In genomic region chr5:138565100-138565821, GRCh38 we compare ENCODE assay signal across 15 cellular contexts. TPM values are rescaled to one million over a fixed set of nuclear protein-coding genes. Genes with fewer than 3 reads are reported as not detected.
DNase-seq lines count a peak whose midpoint lies in the region; ATAC-seq and TF ChIP-seq lines count a peak whose summit lies in the region.
"Had no signal": no experiment of that assay in that cellular context is flagged by ENCODE, and none has a peak within 500 bp of the region (broad histone marks: within the 10 kb centered on the region; RNA-seq: fewer than 3 reads in every experiment).

No MANE protein-coding gene starts in this region.

- peaks cover 0 to 88% of the 10 kb centered on the region in 2 donors for H3K36me3 ChIP-seq in adrenal gland (replicated peaks in 1 of 2)

- DNase-seq in CD4-positive, alpha-beta T cell: no peak
- DNase-seq in GM19238 (ENCODE audit: insufficient read length, low spot score): peak; percentile 5
- no peak for DNase-seq in T-helper 2 cell treated with Interferon-gamma antibody and Interleukin-4, amounts not matched to agents 5 μg/mL and 100 μg/mL, for 36 hours (ENCODE audit: low spot score)
- DNase-seq in effector memory CD8-positive, alpha-beta T cell: peak; percentile 58 to 61 (median 59)
- no peak for DNase-seq in dedifferentiated amniotic fluid mesenchymal stem cell (ENCODE audit: extremely low spot score)
- no peak for DNase-seq in pons (ENCODE audit: low spot score)
- no peak for DNase-seq in adrenal gland
- DNase-seq: AML-193, KBM-7, kidney glomerular epithelial cell, NCI-H1105 treated with DMSO at 0.1 percent for 48 hours had no signal

- H3K4me3 ChIP-seq in adrenal gland: no peak overlapping the region
- H3K4me3 ChIP-seq: HAP-1 had no signal

- peaks cover 0 to 35% of the 10 kb centered on the region in 2 donors for H3K4me1 ChIP-seq in adrenal gland (replicated peaks in 1 of 2)
- H3K4me1 ChIP-seq: HAP-1 had no signal

- 79 to 86% (median 82%) methylated on average over 7 of the region's 7 CpGs for WGBS in adrenal gland, 4 donors

- H3K9me3 Mint-ChIP-seq in CD4-positive, alpha-beta T cell: no peaks in the 10 kb centered on the region
- H3K9me3 Mint-ChIP-seq in T-helper 2 cell treated with Interferon-gamma antibody and Interleukin-4, amounts not matched to agents 5 μg/mL and 100 μg/mL, for 36 hours: no peaks in the 10 kb centered on the region
- no peaks in the 10 kb centered on the region for H3K9me3 Mint-ChIP-seq in effector memory CD8-positive, alpha-beta T cell
- H3K9me3 Mint-ChIP-seq: dendritic cell treated with granulocyte-macrophage colony-stimulating factor and Interleukin-4, amounts not matched to agents 40 ng/mL and 50 ng/mL, for 4 days had no signal

- H3K27me3 Mint-ChIP-seq in CD4-positive, alpha-beta T cell: no peaks in the 10 kb centered on the region
- no peaks in the 10 kb centered on the region for H3K27me3 Mint-ChIP-seq in T-helper 2 cell treated with Interferon-gamma antibody and Interleukin-4, amounts not matched to agents 5 μg/mL and 100 μg/mL, for 36 hours (ENCODE audit: low read depth)
- no peaks in the 10 kb centered on the region for H3K27me3 Mint-ChIP-seq in effector memory CD8-positive, alpha-beta T cell
- H3K27me3 Mint-ChIP-seq: dendritic cell treated with granulocyte-macrophage colony-stimulating factor and Interleukin-4, amounts not matched to agents 40 ng/mL and 50 ng/mL, for 4 days had no signal

- no peak for TF ChIP-seq CTCF in CD4-positive, alpha-beta T cell (IDR thresholded peaks at IDR 0.05)
- no peak for TF ChIP-seq CTCF in adrenal gland (IDR thresholded peaks at IDR 0.05)

- CTCF ChIA-PET in CD4-positive, alpha-beta T cell (lab: Charles Lee): interaction anchor here (0.7 to 1.4 kb wide), 2 partner anchors 9 to 14 kb away, joined by 3 to 4 read pairs; partner anchors contain the start of gene HSPA9

- H3K9me3 ChIP-seq in CD4-positive, alpha-beta T cell (ENCODE audit: control insufficient read depth, low read length): no peaks in the 10 kb centered on the region
- H3K9me3 ChIP-seq in adrenal gland (replicated peaks in 1 of 3): no peaks in the 10 kb centered on the region
- H3K9me3 ChIP-seq: HAP-1 had no signal

- H3K27ac ChIP-seq in CD4-positive, alpha-beta T cell (ENCODE audit: low read depth, low read length): peak overlapping the region; percentile 31
- H3K27ac ChIP-seq in adrenal gland: no peak overlapping the region
- H3K27ac ChIP-seq: parathyroid adenoma had no signal

- peaks cover 66% of the 10 kb centered on the region for H3K4me1 Mint-ChIP-seq in CD4-positive, alpha-beta T cell (ENCODE audit: low read depth)
- H3K4me1 Mint-ChIP-seq in T-helper 2 cell treated with Interferon-gamma antibody and Interleukin-4, amounts not matched to agents 5 μg/mL and 100 μg/mL, for 36 hours (ENCODE audit: low read depth): peaks cover 30% of the 10 kb centered on the region
- peaks cover 45 to 56% of the 10 kb centered on the region in 2 donors for H3K4me1 Mint-ChIP-seq in effector memory CD8-positive, alpha-beta T cell (ENCODE audit: low read depth in 2 of 2)

- TF ChIP-seq POLR2A in adrenal gland (IDR thresholded peaks at IDR 0.05): no peak

- H3K27me3 ChIP-seq in CD4-positive, alpha-beta T cell (ENCODE audit: control insufficient read depth, insufficient read depth, low read length): no peaks in the 10 kb centered on the region
- H3K27me3 ChIP-seq in adrenal gland: no peaks in the 10 kb centered on the region

- H3K27ac Mint-ChIP-seq in CD4-positive, alpha-beta T cell: peak overlapping the region; percentile 85
- peak overlapping the region; percentile 86 for H3K27ac Mint-ChIP-seq in T-helper 2 cell treated with Interferon-gamma antibody and Interleukin-4, amounts not matched to agents 5 μg/mL and 100 μg/mL, for 36 hours
- peak overlapping the region; percentile 90 to 92 for H3K27ac Mint-ChIP-seq in effector memory CD8-positive, alpha-beta T cell
- H3K27ac Mint-ChIP-seq: dendritic cell treated with granulocyte-macrophage colony-stimulating factor and Interleukin-4, amounts not matched to agents 40 ng/mL and 50 ng/mL, for 4 days had no signal

- peak; percentile 85 for ATAC-seq in CD4-positive, alpha-beta T cell (ENCODE audit: poor library complexity)
- peak; percentile 94 for ATAC-seq in effector memory CD8-positive, alpha-beta T cell (replicated peaks)
- ATAC-seq in HG03520 (IDR thresholded peaks at IDR 0.05; ENCODE audit: unreplicated experiment): no peak

- peaks cover 95% of the 10 kb centered on the region for H3K36me3 Mint-ChIP-seq in CD4-positive, alpha-beta T cell (ENCODE audit: low read depth)
- peaks cover 77% of the 10 kb centered on the region for H3K36me3 Mint-ChIP-seq in T-helper 2 cell treated with Interferon-gamma antibody and Interleukin-4, amounts not matched to agents 5 μg/mL and 100 μg/mL, for 36 hours (ENCODE audit: low read depth)
- peaks cover 92% of the 10 kb centered on the region for H3K36me3 Mint-ChIP-seq in effector memory CD8-positive, alpha-beta T cell (ENCODE audit: insufficient read depth)

- POLR2A ChIA-PET in CD4-positive, alpha-beta T cell (lab: Charles Lee): interaction anchor here (1.1 to 3.5 kb wide), 4 partner anchors 10 to 728 kb away, joined by 3 to 24 read pairs (median 11); partner anchors contain the start of genes ETF1, HSPA9 and MATR3

- intact Hi-C loops in CD4-positive, alpha-beta T cell (cut with DNase I, micrococcal nuclease): no loop called here
- intact Hi-C loops in adrenal gland (cut with DNase I): no loop called here

- peak overlapping the region; percentile 74 for H3K4me3 Mint-ChIP-seq in CD4-positive, alpha-beta T cell
- H3K4me3 Mint-ChIP-seq in T-helper 2 cell treated with Interferon-gamma antibody and Interleukin-4, amounts not matched to agents 5 μg/mL and 100 μg/mL, for 36 hours: peak overlapping the region; percentile 61
- H3K4me3 Mint-ChIP-seq in effector memory CD8-positive, alpha-beta T cell: peak overlapping the region; percentile 62 to 82
- H3K4me3 Mint-ChIP-seq: dendritic cell treated with granulocyte-macrophage colony-stimulating factor and Interleukin-4, amounts not matched to agents 40 ng/mL and 50 ng/mL, for 4 days had no signal

RNA-seq across cellular contexts. Expression of gene HSPA9, which starts 9.9 kb away (rescaled TPM):
- total RNA-seq in CD4-positive, alpha-beta T cell: 100 to 1,000 TPM; 354 to 366 TPM
- total RNA-seq in adrenal gland: 100 to 1,000 TPM; 376 to 735 (median 501) TPM
- polyA plus RNA-seq in adrenal gland: 1,000 to 10,000 TPM in 1 of 3 donors, 100 to 1,000 TPM in 1, 10 to 100 TPM in 1; 92.3 to 1,206 (median 155) TPM

RNA-seq across cellular contexts. Expression of gene ETF1, which starts 22.2 kb away (rescaled TPM):
- total RNA-seq in CD4-positive, alpha-beta T cell: 100 to 1,000 TPM; 178 to 187 TPM
- total RNA-seq in adrenal gland: 100 to 1,000 TPM in 2 of 8 donors, 10 to 100 TPM in 6; 41.9 to 178 (median 72.3) TPM
- 100 to 1,000 TPM in 1 of 3 donors, 10 to 100 TPM in 2; 25.4 to 171 (median 27.8) TPM for polyA plus RNA-seq in adrenal gland

Comparison
In these comparisons a context has a peak if more than half of its experiments do, and no peak if none do; other contexts are left out.
1. DNase-seq: peak in GM19238 (single experiment) and effector memory CD8-positive, alpha-beta T cell (3 of 3); none in CD4-positive, alpha-beta T cell (0 of 10), T-helper 2 cell treated with Interferon-gamma antibody and Interleukin-4, amounts not matched to agents 5 μg/mL and 100 μg/mL, for 36 hours (single experiment), dedifferentiated amniotic fluid mesenchymal stem cell (single experiment), pons (single experiment) and adrenal gland (0 of 7).
2. Peak in every context shown above with its lines, with median percentiles within 50 percentile points of each other: H3K27ac Mint-ChIP-seq and H3K4me3 Mint-ChIP-seq.